ENCODE assay signal across 23 cellular contexts in the genomic region with DNA sequence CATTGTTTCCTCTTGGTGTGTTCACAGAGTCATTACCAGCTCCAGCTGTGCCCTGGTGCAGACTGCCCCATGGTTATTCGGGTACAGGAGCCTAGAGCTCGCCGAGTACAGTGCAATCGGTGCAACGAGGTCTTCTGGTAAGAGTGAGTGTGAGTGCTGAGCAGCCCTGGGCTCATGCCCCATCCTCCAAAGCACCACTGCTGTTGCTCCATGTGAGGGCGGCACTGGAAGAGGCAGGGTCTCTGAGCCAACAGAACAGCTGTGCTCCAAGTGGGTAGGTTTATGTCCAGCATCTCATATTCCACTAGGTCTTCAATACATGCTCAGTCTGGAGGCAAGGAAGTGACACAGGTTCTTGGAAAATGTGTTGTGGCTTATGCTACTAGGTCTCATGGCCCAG.
"Had no signal": no experiment of that assay in that cellular context is flagged by ENCODE, and none has a peak within 500 bp of the region (broad histone marks: within the 10 kb centered on the region; RNA-seq: fewer than 3 reads in every experiment).

No MANE protein-coding gene starts in this region.

- H3K27me3 Mint-ChIP-seq: activated CD4-positive, alpha-beta T cell treated with anti-CD3 and anti-CD28 coated beads, Interleukin-2, amount 10 ng/mL, durations not matched to agents 7 days and 5 days; activated CD8-positive, alpha-beta T cell treated with anti-CD3 and anti-CD28 coated beads for 36 hours; activated naive CD8-positive, alpha-beta T cell; IgD-negative memory B cell had no signal

- H3K4me2 ChIP-seq: SK-N-SH had no signal

- H3K4me1 ChIP-seq: SJCRH30 had no signal

- H3K27ac ChIP-seq: brain microvascular endothelial cell, SJCRH30 had no signal

- H3K9ac ChIP-seq: SK-N-SH had no signal

- H3K27me3 ChIP-seq: brain microvascular endothelial cell, SJCRH30 had no signal

- H3K36me3 Mint-ChIP-seq: IgD-negative memory B cell had no signal

- DNase-seq: activated CD4-positive, alpha-beta T cell treated with anti-CD3 and anti-CD28 coated beads, Interleukin-2, amount 10 ng/mL, durations not matched to agents 7 days and 5 days; activated CD4-positive, CD25-positive, alpha-beta regulatory T cell treated with anti-CD3 and anti-CD28 coated beads, Interleukin-2, amount 50 U/mL, for 72 hours; activated CD8-positive, alpha-beta memory T cell treated with anti-CD3 and anti-CD28 coated beads, Interleukin-2, amount 50 U/mL, for 4 hours; activated CD8-positive, alpha-beta T cell treated with anti-CD3 and anti-CD28 coated beads for 36 hours; activated effector memory CD4-positive, alpha-beta T cell treated with Interleukin-2 at 50 U/mL for 16 hours; activated naive CD4-positive, alpha-beta T cell treated with Interleukin-2 at 50 U/mL for 16 hours; amygdala; brain microvascular endothelial cell; cerebellar nuclear complex; KG1; NCI-H1092; NCI-H1417; NCI-H2029; NCI-H2107; NCI-H345; NCI-H510A; NCI-H526 treated with DMSO at 0.1 percent for 48 hours; NCI-H82; SK-N-SH had no signal

- H3K9me3 ChIP-seq: SJCRH30, SK-N-SH had no signal

- H3K9me3 Mint-ChIP-seq: activated CD4-positive, alpha-beta T cell treated with anti-CD3 and anti-CD28 coated beads, Interleukin-2, amount 10 ng/mL, durations not matched to agents 7 days and 5 days; activated CD8-positive, alpha-beta T cell treated with anti-CD3 and anti-CD28 coated beads for 36 hours; activated T-helper 1 cell treated with anti-CD3 and anti-CD28 coated beads, Interleukin-12 subunit alpha, Interleukin-12 subunit beta, Interleukin-2, Interleukin-4 antibody, amounts not matched to agents 30 ng/mL and 10 ng/mL and 1 ng/mL, durations not matched to agents 14 hours and 24 hours and 36 hours; IgD-negative memory B cell had no signal

- H3K4me3 ChIP-seq: SJCRH30 had no signal

- H3K27ac Mint-ChIP-seq: activated CD4-positive, alpha-beta T cell treated with anti-CD3 and anti-CD28 coated beads, Interleukin-2, amount 10 ng/mL, durations not matched to agents 7 days and 5 days; activated CD8-positive, alpha-beta T cell treated with anti-CD3 and anti-CD28 coated beads for 36 hours; activated naive CD8-positive, alpha-beta T cell; activated T-helper 1 cell treated with anti-CD3 and anti-CD28 coated beads, Interleukin-12 subunit alpha, Interleukin-12 subunit beta, Interleukin-2, Interleukin-4 antibody, amounts not matched to agents 30 ng/mL and 10 ng/mL and 1 ng/mL, durations not matched to agents 14 hours and 24 hours and 36 hours; IgD-negative memory B cell had no signal

- H3K4me3 Mint-ChIP-seq: activated CD4-positive, alpha-beta T cell treated with anti-CD3 and anti-CD28 coated beads, Interleukin-2, amount 10 ng/mL, durations not matched to agents 7 days and 5 days; activated CD8-positive, alpha-beta T cell treated with anti-CD3 and anti-CD28 coated beads for 36 hours; activated naive CD8-positive, alpha-beta T cell; activated T-helper 1 cell treated with anti-CD3 and anti-CD28 coated beads, Interleukin-12 subunit alpha, Interleukin-12 subunit beta, Interleukin-2, Interleukin-4 antibody, amounts not matched to agents 30 ng/mL and 10 ng/mL and 1 ng/mL, durations not matched to agents 14 hours and 24 hours and 36 hours; IgD-negative memory B cell had no signal
